Comparison of ENCODE assay signal across 34 cellular contexts in genomic region chrX:64428371-64428770, GRCh38.
"Had no signal": no experiment of that assay in that cellular context is flagged by ENCODE, and none has a peak within 500 bp of the region (broad histone marks: within the 10 kb centered on the region; RNA-seq: fewer than 3 reads in every experiment).

No MANE protein-coding gene starts in this region.

- H3K9me3 Mint-ChIP-seq: activated CD4-positive, alpha-beta memory T cell treated with anti-CD3 and anti-CD28 coated beads for 36 hours; activated naive CD8-positive, alpha-beta T cell treated with anti-CD3 and anti-CD28 coated beads, Interleukin-2, amount 50 U/mL, for 24 hours; activated T-helper 1 cell treated with anti-CD3 and anti-CD28 coated beads, Interleukin-12 subunit alpha, Interleukin-12 subunit beta, Interleukin-2, Interleukin-4 antibody, amounts not matched to agents 30 ng/mL and 10 ng/mL and 1 ng/mL, durations not matched to agents 14 hours and 24 hours and 36 hours; T-helper 2 cell treated with Interferon-gamma antibody and Interleukin-4, amounts not matched to agents 5 μg/mL and 100 μg/mL, for 36 hours had no signal

- H3K4me3 ChIP-seq: ascending aorta, breast epithelium, cardiac muscle cell, colonic mucosa, dorsolateral prefrontal cortex had no signal

- H3K27ac Mint-ChIP-seq: activated CD4-positive, alpha-beta memory T cell treated with anti-CD3 and anti-CD28 coated beads for 36 hours; activated CD4-positive, alpha-beta T cell treated with anti-CD3 and anti-CD28 coated beads for 36 hours; activated CD4-positive, alpha-beta T cell treated with anti-CD3 and anti-CD28 coated beads, Interleukin-2, amount 10 ng/mL, durations not matched to agents 24 days and 14 days; activated CD8-positive, alpha-beta memory T cell treated with anti-CD3 and anti-CD28 coated beads, Interleukin-2, amount 10 ng/mL, durations not matched to agents 7 days and 5 days; activated CD8-positive, alpha-beta T cell treated with anti-CD3 and anti-CD28 coated beads, Interleukin-2, amount 10 ng/mL, durations not matched to agents 7 days and 5 days; activated naive CD8-positive, alpha-beta T cell; activated naive CD8-positive, alpha-beta T cell treated with anti-CD3 and anti-CD28 coated beads, Interleukin-2, amount 50 U/mL, for 24 hours; activated T-helper 1 cell treated with anti-CD3 and anti-CD28 coated beads, Interleukin-12 subunit alpha, Interleukin-12 subunit beta, Interleukin-2, Interleukin-4 antibody, amounts not matched to agents 30 ng/mL and 10 ng/mL and 1 ng/mL, durations not matched to agents 14 hours and 24 hours and 36 hours; dendritic cell treated with granulocyte-macrophage colony-stimulating factor and Interleukin-4, amounts not matched to agents 40 ng/mL and 50 ng/mL, for 4 days; T-helper 2 cell treated with Interferon-gamma antibody and Interleukin-4, amounts not matched to agents 5 μg/mL and 100 μg/mL, for 36 hours had no signal

- DNase-seq: activated CD4-positive, alpha-beta T cell treated with anti-CD3 and anti-CD28 coated beads, Interleukin-2, amount 10 ng/mL, durations not matched to agents 24 days and 14 days; activated CD4-positive, CD25-positive, alpha-beta regulatory T cell; activated CD4-positive, CD25-positive, alpha-beta regulatory T cell treated with anti-CD3 and anti-CD28 coated beads, Interleukin-2, amount 50 U/mL, for 72 hours; activated CD8-positive, alpha-beta memory T cell treated with anti-CD3 and anti-CD28 coated beads, Interleukin-2, amount 50 U/mL, for 4 hours; activated CD8-positive, alpha-beta T cell treated with anti-CD3 and anti-CD28 coated beads, Interleukin-2, amount 10 ng/mL, durations not matched to agents 7 days and 5 days; activated gamma-delta T cell; activated naive CD4-positive, alpha-beta T cell; activated naive CD4-positive, alpha-beta T cell treated with anti-CD3 and anti-CD28 coated beads, Interleukin-2, amount 50 U/mL, for 16 hours; activated naive CD8-positive, alpha-beta T cell treated with anti-CD3 and anti-CD28 coated beads, Interleukin-2, amount 50 U/mL, for 24 hours; activated T-cell treated with anti-CD3 and anti-CD28 coated beads, Interleukin-2, amount 50 U/mL, for 1 hour; central memory CD4-positive, alpha-beta T cell; cerebellar nuclear complex; colonic mucosa; dorsolateral prefrontal cortex; effector memory CD4-positive, alpha-beta T cell; endodermal cell; foreskin fibroblast; head of caudate nucleus; hippocampal formation; T-helper 17 cell; T1000; WERI-Rb-1 had no signal

- H3K4me1 ChIP-seq: ascending aorta, breast epithelium, colonic mucosa had no signal

- H3K4me1 Mint-ChIP-seq: activated CD4-positive, alpha-beta T cell treated with anti-CD3 and anti-CD28 coated beads, Interleukin-2, amount 10 ng/mL, durations not matched to agents 24 days and 14 days; T-helper 17 cell had no signal

- H3K4me3 Mint-ChIP-seq: activated CD4-positive, alpha-beta memory T cell treated with anti-CD3 and anti-CD28 coated beads for 36 hours; activated CD4-positive, alpha-beta T cell treated with anti-CD3 and anti-CD28 coated beads for 36 hours; activated CD4-positive, alpha-beta T cell treated with anti-CD3 and anti-CD28 coated beads, Interleukin-2, amount 10 ng/mL, durations not matched to agents 24 days and 14 days; activated CD8-positive, alpha-beta memory T cell treated with anti-CD3 and anti-CD28 coated beads, Interleukin-2, amount 10 ng/mL, durations not matched to agents 7 days and 5 days; activated CD8-positive, alpha-beta T cell treated with anti-CD3 and anti-CD28 coated beads, Interleukin-2, amount 10 ng/mL, durations not matched to agents 7 days and 5 days; activated naive CD8-positive, alpha-beta T cell; activated naive CD8-positive, alpha-beta T cell treated with anti-CD3 and anti-CD28 coated beads, Interleukin-2, amount 50 U/mL, for 24 hours; activated T-helper 1 cell treated with anti-CD3 and anti-CD28 coated beads, Interleukin-12 subunit alpha, Interleukin-12 subunit beta, Interleukin-2, Interleukin-4 antibody, amounts not matched to agents 30 ng/mL and 10 ng/mL and 1 ng/mL, durations not matched to agents 14 hours and 24 hours and 36 hours; brain; dendritic cell treated with granulocyte-macrophage colony-stimulating factor and Interleukin-4, amounts not matched to agents 40 ng/mL and 50 ng/mL, for 4 days; endodermal cell; T-helper 17 cell; T-helper 2 cell treated with Interferon-gamma antibody and Interleukin-4, amounts not matched to agents 5 μg/mL and 100 μg/mL, for 36 hours had no signal

- H3K27me3 ChIP-seq: ascending aorta, cardiac muscle cell, colonic mucosa had no signal

- H3K27me3 Mint-ChIP-seq: activated CD4-positive, alpha-beta memory T cell treated with anti-CD3 and anti-CD28 coated beads for 36 hours; activated CD4-positive, alpha-beta T cell treated with anti-CD3 and anti-CD28 coated beads for 36 hours; activated CD4-positive, alpha-beta T cell treated with anti-CD3 and anti-CD28 coated beads, Interleukin-2, amount 10 ng/mL, durations not matched to agents 24 days and 14 days; activated CD8-positive, alpha-beta memory T cell treated with anti-CD3 and anti-CD28 coated beads, Interleukin-2, amount 10 ng/mL, durations not matched to agents 7 days and 5 days; activated naive CD8-positive, alpha-beta T cell; brain; dendritic cell treated with granulocyte-macrophage colony-stimulating factor and Interleukin-4, amounts not matched to agents 40 ng/mL and 50 ng/mL, for 4 days; T-helper 17 cell had no signal

- H3K27ac ChIP-seq: ascending aorta, breast epithelium, cardiac muscle cell, colonic mucosa, dorsolateral prefrontal cortex, WERI-Rb-1 had no signal

- H3K36me3 Mint-ChIP-seq: activated CD4-positive, alpha-beta memory T cell treated with anti-CD3 and anti-CD28 coated beads for 36 hours; activated CD8-positive, alpha-beta memory T cell treated with anti-CD3 and anti-CD28 coated beads, Interleukin-2, amount 10 ng/mL, durations not matched to agents 7 days and 5 days; activated naive CD8-positive, alpha-beta T cell; brain had no signal

- H3K9me3 ChIP-seq: ascending aorta, colonic mucosa had no signal

- H3K36me3 ChIP-seq: ascending aorta, breast epithelium, cardiac muscle cell, colonic mucosa, WERI-Rb-1 had no signal

- ATAC-seq: activated CD8-positive, alpha-beta T cell treated with anti-CD3 and anti-CD28 coated beads, Interleukin-2, amount 10 ng/mL, durations not matched to agents 7 days and 5 days; esophagus mucosa; T-helper 17 cell had no signal
